ENCODE assay signal across 32 cellular contexts in the genomic region with DNA sequence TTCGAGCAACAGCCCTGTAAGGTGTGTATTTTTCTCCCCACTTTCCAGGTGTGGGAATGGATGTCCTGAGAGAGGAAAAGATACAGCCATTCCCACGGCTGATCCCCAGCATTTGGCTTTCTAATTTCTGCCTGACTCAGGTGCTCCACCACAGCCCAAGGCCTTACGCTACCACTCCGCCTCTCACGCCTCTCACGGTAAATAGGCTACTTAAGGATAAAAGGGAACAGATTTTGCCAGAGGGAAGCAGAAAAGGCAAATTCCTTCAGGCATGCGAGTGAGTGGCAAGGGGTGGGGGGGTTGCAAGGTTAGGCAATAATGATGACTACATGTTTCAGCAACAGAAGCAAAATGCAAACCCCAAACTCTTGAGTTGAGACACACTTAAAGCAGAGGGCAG. TPM values are rescaled to one million over a fixed set of nuclear protein-coding genes. Genes with fewer than 3 reads are reported as not detected.
DNase-seq lines count a peak whose midpoint lies in the region; ATAC-seq and TF ChIP-seq lines count a peak whose summit lies in the region.
"Had no signal": no experiment of that assay in that cellular context is flagged by ENCODE, and none has a peak within 500 bp of the region (broad histone marks: within the 10 kb centered on the region; RNA-seq: fewer than 3 reads in every experiment).

No MANE protein-coding gene starts in this region.

- DNase-seq in ELF-1 (ENCODE audit: low read depth, low spot score) (peak; percentile 62), lung (ENCODE audit: low spot score) (peak; percentile 37), dedifferentiated amniotic fluid mesenchymal stem cell (ENCODE audit: extremely low spot score) (no peak)
- no peak for DNase-seq in effector memory CD4-positive, alpha-beta T cell
- DNase-seq: activated CD4-positive, alpha-beta memory T cell treated with anti-CD3 and anti-CD28 coated beads, Interleukin-2, amount 10 ng/mL, durations not matched to agents 7 days and 5 days; activated CD4-positive, CD25-positive, alpha-beta regulatory T cell treated with anti-CD3 and anti-CD28 coated beads, Interleukin-2, amount 50 U/mL, for 72 hours; anterior cingulate cortex; C1 segment of cervical spinal cord; COR-L47; DMS53; GF-D8; mammary epithelial cell; NCI-H2029 treated with DMSO at 0.1 percent for 48 hours; RPMI8226; stimulated activated naive CD4-positive, alpha-beta T cell; T-helper 1 cell had no signal

- H3K27ac ChIP-seq in BLaER1 treated with 17β-estradiol and CSF1 and Interleukin-3, amounts not matched to agents 10 nM and 100 nM: no peak overlapping the region
- H3K27ac ChIP-seq in VCaP: peak overlapping the region; percentile 77; the same call in 1 of the 2 replicates
- no peak overlapping the region for H3K27ac ChIP-seq in lung (ENCODE audit: low read depth in 1 of 2, low read length in 1 of 2)
- H3K27ac ChIP-seq in effector memory CD4-positive, alpha-beta T cell (ENCODE audit: insufficient read depth, low read length, poor library complexity, severe bottlenecking): no peak overlapping the region
- H3K27ac ChIP-seq: breast epithelium, gastroesophageal sphincter, hepatocyte, right atrium auricular region, SJSA1, upper lobe of left lung had no signal

- peaks cover 17 to 50% (median 34%) of the 10 kb centered on the region in 10 experiments for H3K4me1 ChIP-seq in BLaER1 treated with 17β-estradiol and CSF1 and Interleukin-3, amounts not matched to agents 10 nM and 100 nM
- no peaks in the 10 kb centered on the region for H3K4me1 ChIP-seq in lung (ENCODE audit: control insufficient read depth in 2 of 2, insufficient read depth in 2 of 2, low read length in 2 of 2)
- H3K4me1 ChIP-seq in effector memory CD4-positive, alpha-beta T cell (ENCODE audit: control insufficient read depth, insufficient read depth, low read length, poor library complexity, severe bottlenecking): no peaks in the 10 kb centered on the region
- H3K4me1 ChIP-seq: breast epithelium, gastroesophageal sphincter, right atrium auricular region, SJSA1 had no signal

- ATAC-seq in lung (ENCODE audit: insufficient read depth, low FRiP score): no peak
- no peak for ATAC-seq in HG03108 (IDR thresholded peaks at IDR 0.05; ENCODE audit: unreplicated experiment)
- ATAC-seq: activated T-helper 17 cell treated with anti-CD3 and anti-CD28 coated beads, Interleukin-2, amount 50 U/mL, for 72 hours; gastroesophageal sphincter had no signal

- peaks cover 0 to 8% (median 0%) of the 10 kb centered on the region in 11 experiments; a peak in 4 of 22 replicates for H3K27me3 ChIP-seq in BLaER1 treated with 17β-estradiol and CSF1 and Interleukin-3, amounts not matched to agents 10 nM and 100 nM
- peaks cover under 1% of the 10 kb centered on the region for H3K27me3 ChIP-seq in lung (ENCODE audit: control insufficient read depth, insufficient read depth)
- H3K27me3 ChIP-seq in effector memory CD4-positive, alpha-beta T cell (replicated peaks; ENCODE audit: control insufficient read depth, insufficient read depth, low read length, poor library complexity, severe bottlenecking): peaks cover 5% of the 10 kb centered on the region
- H3K27me3 ChIP-seq: right atrium auricular region, upper lobe of left lung had no signal

- H3K4me2 ChIP-seq in BLaER1 treated with 17β-estradiol and CSF1 and Interleukin-3, amounts not matched to agents 10 nM and 100 nM: peak overlapping the region; percentile 43 to 81 (median 67); a peak in 21 of 22 replicates
- H3K4me2 ChIP-seq: hepatocyte, smooth muscle cell had no signal

- 73 to 74% methylated on average over 7 of the region's 7 CpGs for WGBS in lung, 2 donors

- H4K20me1 ChIP-seq in BLaER1 treated with 17β-estradiol and CSF1 and Interleukin-3, amounts not matched to agents 10 nM and 100 nM: peaks cover 0 to 5% (median 0%) of the 10 kb centered on the region in 11 experiments; a peak in 1 of 22 replicates

- no peak overlapping the region; a peak in 1 of 22 replicates for H3K9ac ChIP-seq in BLaER1 treated with 17β-estradiol and CSF1 and Interleukin-3, amounts not matched to agents 10 nM and 100 nM

- H3K9me3 ChIP-seq in BLaER1 treated with 17β-estradiol and CSF1 and Interleukin-3, amounts not matched to agents 10 nM and 100 nM (replicated peaks in 1 of 11): no peaks in the 10 kb centered on the region
- no peaks in the 10 kb centered on the region for H3K9me3 ChIP-seq in lung (ENCODE audit: control insufficient read depth in 2 of 2, insufficient read depth in 1 of 2, low read length in 1 of 2)
- no peaks in the 10 kb centered on the region for H3K9me3 ChIP-seq in effector memory CD4-positive, alpha-beta T cell (ENCODE audit: control insufficient read depth, low read length)
- H3K9me3 ChIP-seq: breast epithelium, gastroesophageal sphincter, right atrium auricular region, SJSA1, upper lobe of left lung had no signal

- H3K36me3 ChIP-seq in BLaER1 treated with 17β-estradiol and CSF1 and Interleukin-3, amounts not matched to agents 10 nM and 100 nM: no peaks in the 10 kb centered on the region
- H3K36me3 ChIP-seq in lung (ENCODE audit: control insufficient read depth in 2 of 2, insufficient read depth in 2 of 2, low read length in 2 of 2): no peaks in the 10 kb centered on the region
- H3K36me3 ChIP-seq in effector memory CD4-positive, alpha-beta T cell (ENCODE audit: control insufficient read depth, insufficient read depth, low read length): no peaks in the 10 kb centered on the region
- H3K36me3 ChIP-seq: breast epithelium, gastroesophageal sphincter, right atrium auricular region, SJSA1, upper lobe of left lung had no signal

- no peak overlapping the region for H3K4me3 ChIP-seq in BLaER1 treated with 17β-estradiol and CSF1 and Interleukin-3, amounts not matched to agents 10 nM and 100 nM
- no peak overlapping the region for H3K4me3 ChIP-seq in lung
- H3K4me3 ChIP-seq in effector memory CD4-positive, alpha-beta T cell (ENCODE audit: insufficient read depth, low read depth, low read length, poor library complexity, severe bottlenecking): no peak overlapping the region
- H3K4me3 ChIP-seq: breast epithelium, gastroesophageal sphincter, hepatocyte, right atrium auricular region, SJSA1, smooth muscle cell, upper lobe of left lung had no signal

- TF ChIP-seq CTCF in VCaP (conservative IDR thresholded peaks at IDR 0.05): no peak
- TF ChIP-seq CTCF in lung (IDR thresholded peaks at IDR 0.05; ENCODE audit: control extremely low read depth, extremely low read depth): no peak

RNA-seq across cellular contexts. Expression of a gene that starts 9.2 kb away (rescaled TPM):
- total RNA-seq in lung: 1 to 10 TPM in 1 of 2 donors, not detected in 1; 2.4 TPM
- polyA plus RNA-seq in lung: 1 to 10 TPM in 1 of 2 donors, under 1 TPM in 1; 0.73 to 3.0 TPM
- total RNA-seq: activated CD4-positive, alpha-beta memory T cell treated with anti-CD3 and anti-CD28 coated beads, Interleukin-2, amount 10 ng/mL, durations not matched to agents 7 days and 5 days; activated T-helper 17 cell treated with anti-CD3 and anti-CD28 coated beads, Interleukin-2, amount 50 U/mL, for 72 hours; gastroesophageal sphincter; hepatocyte; HT1080; M059J; mammary epithelial cell; mucosa of gallbladder; NCI-H460; osteocyte; right atrium auricular region; SJSA1; smooth muscle cell had no signal
- polyA plus RNA-seq: hepatocyte, mammary epithelial cell, smooth muscle cell had no signal

RNA-seq across cellular contexts. Expression of a gene that starts 31.7 kb away (rescaled TPM):
- 10 to 100 TPM; 18.9 to 51.1 TPM for total RNA-seq in lung
- 10 to 100 TPM; 20.3 to 32.6 TPM for polyA plus RNA-seq in lung

RNA-seq across cellular contexts. Expression of a gene that starts 53.2 kb away (rescaled TPM):
- 10 to 100 TPM; 14.1 to 41.5 TPM for total RNA-seq in lung
- polyA plus RNA-seq in lung: 100 to 1,000 TPM in 1 of 2 donors, 10 to 100 TPM in 1; 38.5 to 113 TPM
- total RNA-seq: HT1080, M059J, mammary epithelial cell, NCI-H460, osteocyte, SJSA1, smooth muscle cell had no signal

Comparison
In these comparisons a context has a peak if more than half of its experiments do, and no peak if none do; other contexts are left out.
1. DNase-seq: peak in ELF-1 (single experiment) and lung (single experiment); none in effector memory CD4-positive, alpha-beta T cell (0 of 3) and dedifferentiated amniotic fluid mesenchymal stem cell (single experiment).